Comparison of ENCODE assay signal across 20 cellular contexts in the genomic region with DNA sequence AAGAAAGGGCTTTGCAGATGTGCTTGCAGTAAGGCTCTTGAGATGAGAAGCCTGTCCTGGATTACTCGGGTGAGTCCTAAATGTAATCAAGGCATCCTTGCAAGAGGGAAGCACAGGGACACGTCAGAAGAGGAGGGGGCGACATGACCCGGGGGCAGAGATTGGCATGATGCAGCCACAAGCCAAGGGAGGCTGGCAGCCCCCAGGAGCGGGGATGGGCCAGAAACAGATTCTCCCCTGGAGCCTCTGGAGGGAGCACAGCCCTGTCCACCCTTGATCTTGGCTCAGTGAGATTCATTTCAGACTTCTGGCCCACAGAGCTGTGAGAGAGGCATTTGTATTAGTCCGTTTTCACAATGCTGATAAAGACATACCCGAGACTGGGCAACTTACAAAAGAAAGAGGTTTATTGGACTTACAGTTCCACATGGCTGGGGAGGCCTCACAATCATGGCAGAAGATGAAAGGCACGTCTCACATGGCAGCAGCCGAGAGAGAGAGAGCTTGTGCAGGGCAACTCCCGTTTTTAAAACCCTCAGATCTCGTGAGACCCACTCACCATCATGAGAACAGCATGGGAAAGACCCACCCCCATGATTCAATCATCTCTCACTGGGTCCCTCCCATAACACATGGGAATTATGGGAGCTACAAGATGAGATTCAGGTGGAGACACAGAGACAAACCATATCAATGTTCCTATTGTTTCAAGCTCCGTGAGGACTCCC.
DNase-seq lines count a peak whose midpoint lies in the region; ATAC-seq and TF ChIP-seq lines count a peak whose summit lies in the region.
"Had no signal": no experiment of that assay in that cellular context is flagged by ENCODE, and none has a peak within 500 bp of the region (broad histone marks: within the 10 kb centered on the region; RNA-seq: fewer than 3 reads in every experiment).

No MANE protein-coding gene starts in this region.

- H3K36me3 ChIP-seq in colonic mucosa (no peaks in the 10 kb centered on the region), upper lobe of left lung (no peaks in the 10 kb centered on the region)
- H3K36me3 ChIP-seq: HAP-1, heart left ventricle had no signal

- H3K9me3 ChIP-seq in colonic mucosa (no peaks in the 10 kb centered on the region), upper lobe of left lung (no peaks in the 10 kb centered on the region)
- H3K9me3 ChIP-seq: HAP-1, heart left ventricle, MG63 had no signal

- TF ChIP-seq CTCF in colonic mucosa (IDR thresholded peaks at IDR 0.05) (no peak), neural crest cell (conservative IDR thresholded peaks at IDR 0.05) (no peak), upper lobe of left lung (IDR thresholded peaks at IDR 0.05) (no peak)

- no peaks in the 10 kb centered on the region for H3K9me3 Mint-ChIP-seq in activated CD4-positive, alpha-beta T cell treated with anti-CD3 and anti-CD28 coated beads for 36 hours (ENCODE audit: low read depth)
- no peaks in the 10 kb centered on the region for H3K9me3 Mint-ChIP-seq in neural crest cell
- H3K9me3 Mint-ChIP-seq: activated CD8-positive, alpha-beta T cell treated with anti-CD3 and anti-CD28 coated beads for 36 hours; stimulated activated naive CD8-positive, alpha-beta T cell treated with anti-CD3 and anti-CD28 coated beads, Interleukin-15, amount 100 ng/mL, for 72 hours had no signal

- H3K4me1 Mint-ChIP-seq in activated CD4-positive, alpha-beta T cell treated with anti-CD3 and anti-CD28 coated beads for 36 hours = no peaks in the 10 kb centered on the region
- peaks cover 20% of the 10 kb centered on the region for H3K4me1 Mint-ChIP-seq in neural crest cell
- H3K4me1 Mint-ChIP-seq: stimulated activated naive CD8-positive, alpha-beta T cell treated with anti-CD3 and anti-CD28 coated beads, Interleukin-15, amount 100 ng/mL, for 72 hours had no signal

- intact Hi-C loops in activated CD4-positive, alpha-beta T cell treated with anti-CD3 and anti-CD28 coated beads for 36 hours (cut with DNase I, micrococcal nuclease) = no loop called here
- intact Hi-C loops in colonic mucosa (cut with DNase I) = no loop called here

- no peaks in the 10 kb centered on the region for H3K36me3 Mint-ChIP-seq in activated CD4-positive, alpha-beta T cell treated with anti-CD3 and anti-CD28 coated beads for 36 hours (ENCODE audit: low read depth)
- H3K36me3 Mint-ChIP-seq in neural crest cell (ENCODE audit: low read depth) = no peaks in the 10 kb centered on the region

- H3K4me3 ChIP-seq in colonic mucosa = no peak overlapping the region
- H3K4me3 ChIP-seq in upper lobe of left lung = no peak overlapping the region
- H3K4me3 ChIP-seq: HAP-1, heart left ventricle, MG63 had no signal

- TF ChIP-seq POLR2A in upper lobe of left lung (IDR thresholded peaks at IDR 0.05) = no peak

- no peaks in the 10 kb centered on the region for H3K27me3 Mint-ChIP-seq in activated CD4-positive, alpha-beta T cell treated with anti-CD3 and anti-CD28 coated beads for 36 hours
- no peaks in the 10 kb centered on the region for H3K27me3 Mint-ChIP-seq in neural crest cell (ENCODE audit: low read depth)

- 77 to 80% methylated on average over 12 of the region's 12 CpGs for WGBS in upper lobe of left lung, 2 donors

- TF ChIP-seq EP300 in upper lobe of left lung (IDR thresholded peaks at IDR 0.05) = no peak

- CTCF ChIA-PET in activated CD4-positive, alpha-beta T cell treated with anti-CD3 and anti-CD28 coated beads for 36 hours (lab: Charles Lee) = interaction anchor here (0.6 kb wide), 1 partner anchor 200 kb away, joined by 3 read pairs; no protein-coding TSS in a partner anchor

- H3K27me3 ChIP-seq in colonic mucosa (no peaks in the 10 kb centered on the region), upper lobe of left lung (no peaks in the 10 kb centered on the region)
- H3K27me3 ChIP-seq: MG63 had no signal

- H3K4me1 ChIP-seq in colonic mucosa (no peaks in the 10 kb centered on the region), upper lobe of left lung (peaks cover 20 to 31% (median 25%) of the 10 kb centered on the region in 4 donors)
- H3K4me1 ChIP-seq: HAP-1 had no signal

- H3K9ac ChIP-seq in colonic mucosa (ENCODE audit: low read depth in 2 of 2, low read length in 2 of 2) = no peak overlapping the region

- H3K27ac ChIP-seq in colonic mucosa (no peak overlapping the region), upper lobe of left lung (peak overlapping the region; percentile 31 to 83 (median 70))

- no peak for ATAC-seq in activated CD4-positive, alpha-beta T cell treated with anti-CD3 and anti-CD28 coated beads for 36 hours
- ATAC-seq in upper lobe of left lung (ENCODE audit: low FRiP score in 2 of 2) = no peak
- ATAC-seq: activated CD8-positive, alpha-beta T cell treated with anti-CD3 and anti-CD28 coated beads for 36 hours; heart left ventricle; stimulated activated naive CD8-positive, alpha-beta T cell treated with anti-CD3 and anti-CD28 coated beads, Interleukin-15, amount 100 ng/mL, for 72 hours had no signal

- peak; percentile 2 for DNase-seq in activated CD4-positive, alpha-beta T cell treated with anti-CD3 and anti-CD28 coated beads for 1 hour
- DNase-seq in activated CD4-positive, alpha-beta T cell treated with anti-CD3 and anti-CD28 coated beads for 36 hours = no peak
- peak; percentile 12 for DNase-seq in colonic mucosa
- DNase-seq in neural crest cell (ENCODE audit: low read depth, low spot score) = no peak
- peak in 1 of 2 donors; percentile 8 for DNase-seq in upper lobe of left lung
- DNase-seq in ecto neural progenitor cell (ENCODE audit: low spot score) = no peak
- DNase-seq in effector CD4-positive, alpha-beta T cell = no peak
- no peak for DNase-seq in NCI-H2081 treated with DMSO at 0.1 percent for 48 hours (lab: John Stamatoyannopoulos, UW)
- DNase-seq: 8988T; activated CD8-positive, alpha-beta T cell treated with anti-CD3 and anti-CD28 coated beads for 36 hours; anterior cingulate cortex; cortex of kidney; erythroblast; kidney; MG63; NCI-H1694 treated with DMSO at 0.1 percent for 48 hours; NCI-H510A treated with DMSO at 0.1 percent for 48 hours had no signal

- POLR2A ChIA-PET in activated CD4-positive, alpha-beta T cell treated with anti-CD3 and anti-CD28 coated beads for 36 hours (lab: Charles Lee) = no interaction called here

- no peak overlapping the region for H3K27ac Mint-ChIP-seq in activated CD4-positive, alpha-beta T cell treated with anti-CD3 and anti-CD28 coated beads for 36 hours
- H3K27ac Mint-ChIP-seq in neural crest cell (ENCODE audit: unreplicated experiment) = peak overlapping the region; percentile 81
- H3K27ac Mint-ChIP-seq: activated CD8-positive, alpha-beta T cell treated with anti-CD3 and anti-CD28 coated beads for 36 hours had no signal

- no peak overlapping the region for H3K4me3 Mint-ChIP-seq in activated CD4-positive, alpha-beta T cell treated with anti-CD3 and anti-CD28 coated beads for 36 hours
- H3K4me3 Mint-ChIP-seq in neural crest cell = no peak overlapping the region
- H3K4me3 Mint-ChIP-seq: activated CD8-positive, alpha-beta T cell treated with anti-CD3 and anti-CD28 coated beads for 36 hours; stimulated activated naive CD8-positive, alpha-beta T cell treated with anti-CD3 and anti-CD28 coated beads, Interleukin-15, amount 100 ng/mL, for 72 hours had no signal

Comparison
In these comparisons a context has a peak if more than half of its experiments do, and no peak if none do; other contexts are left out.
1. DNase-seq: peak in activated CD4-positive, alpha-beta T cell treated with anti-CD3 and anti-CD28 coated beads for 1 hour (single experiment) and colonic mucosa (single experiment); none in activated CD4-positive, alpha-beta T cell treated with anti-CD3 and anti-CD28 coated beads for 36 hours (single experiment), neural crest cell (single experiment), ecto neural progenitor cell (single experiment), effector CD4-positive, alpha-beta T cell (single experiment) and NCI-H2081 treated with DMSO at 0.1 percent for 48 hours (single experiment).